22 cellular contexts compared by ENCODE assay signal in the genomic region with DNA sequence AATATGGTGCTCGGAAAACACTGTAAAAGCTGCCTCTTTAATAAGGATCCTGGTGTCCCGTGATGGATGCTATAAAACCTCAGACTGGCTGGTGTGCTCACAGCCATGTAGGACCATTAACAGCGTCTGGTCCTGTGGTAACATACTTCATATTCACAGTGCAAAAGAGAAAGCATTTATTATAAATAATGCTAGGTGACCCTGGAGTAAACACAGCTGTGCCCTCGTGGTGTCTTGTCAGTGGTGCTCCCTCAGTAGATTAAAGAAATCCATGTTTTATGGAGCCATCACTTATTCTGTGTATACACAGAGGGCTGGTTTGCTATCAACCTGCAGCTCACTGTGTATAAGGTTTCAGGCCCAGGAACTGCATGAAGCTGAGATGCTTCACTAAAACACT.
DNase-seq lines count a peak whose midpoint lies in the region; ATAC-seq and TF ChIP-seq lines count a peak whose summit lies in the region.
"Had no signal": no experiment of that assay in that cellular context is flagged by ENCODE, and none has a peak within 500 bp of the region (broad histone marks: within the 10 kb centered on the region; RNA-seq: fewer than 3 reads in every experiment).

No MANE protein-coding gene starts in this region.

- H3K27me3 Mint-ChIP-seq in brain: peaks cover 7% of the 10 kb centered on the region
- H3K27me3 Mint-ChIP-seq in mesothelial cell of epicardium (ENCODE audit: low read depth): no peaks in the 10 kb centered on the region
- H3K27me3 Mint-ChIP-seq: CD4-positive, alpha-beta memory T cell had no signal

- peak overlapping the region; percentile 3; the same call in 1 of the 2 replicates for H3K9ac ChIP-seq in Karpas-422 (ENCODE audit: low read length)
- H3K9ac ChIP-seq: BLaER1 treated with 17β-estradiol and CSF1 and Interleukin-3, amounts not matched to agents 10 nM and 100 nM; GM23248; SK-N-SH had no signal

- H3K4me1 Mint-ChIP-seq in brain (peaks cover 26% of the 10 kb centered on the region), mesothelial cell of epicardium (peaks cover 45% of the 10 kb centered on the region)

- peaks cover 76% of the 10 kb centered on the region for H3K4me1 ChIP-seq in Karpas-422 (ENCODE audit: low read length)

- peak overlapping the region; percentile 17 for H3K4me2 ChIP-seq in Karpas-422 (ENCODE audit: low read depth, low read length, poor library complexity, severe bottlenecking)
- H3K4me2 ChIP-seq: BLaER1 treated with 17β-estradiol and CSF1 and Interleukin-3, amounts not matched to agents 10 nM and 100 nM; PC-9; SK-N-SH had no signal

- no peaks in the 10 kb centered on the region for H3K9me3 ChIP-seq in Karpas-422 (ENCODE audit: low read length)
- H3K9me3 ChIP-seq: BLaER1 treated with 17β-estradiol and CSF1 and Interleukin-3, amounts not matched to agents 10 nM and 100 nM; SK-N-SH had no signal

- TF ChIP-seq CTCF in brain (conservative IDR thresholded peaks at IDR 0.05) (no peak), mesothelial cell of epicardium (IDR thresholded peaks at IDR 0.05; ENCODE audit: unreplicated experiment) (no peak)

- H3K9me3 Mint-ChIP-seq in brain (peaks cover 0 to 3% (median 0%) of the 10 kb centered on the region in 5 experiments), mesothelial cell of epicardium (no peaks in the 10 kb centered on the region)
- H3K9me3 Mint-ChIP-seq: CD4-positive, alpha-beta memory T cell; H9; HFFc6 had no signal

- H3K36me3 Mint-ChIP-seq in brain (no peaks in the 10 kb centered on the region), mesothelial cell of epicardium (no peaks in the 10 kb centered on the region)
- H3K36me3 Mint-ChIP-seq: CD4-positive, alpha-beta memory T cell had no signal

- H3K4me3 ChIP-seq in Karpas-422 (ENCODE audit: low read length): no peak overlapping the region
- H3K4me3 ChIP-seq: BLaER1 treated with 17β-estradiol and CSF1 and Interleukin-3, amounts not matched to agents 10 nM and 100 nM; GM23248; PC-9 had no signal

- ATAC-seq in HG03460 (IDR thresholded peaks at IDR 0.05; ENCODE audit: unreplicated experiment): no peak
- ATAC-seq: HepG2 had no signal

- H3K79me2 ChIP-seq in Karpas-422 (ENCODE audit: low read length): no peaks in the 10 kb centered on the region

- H3K27ac ChIP-seq in Karpas-422 (ENCODE audit: low read length): peak overlapping the region; percentile 97
- H3K27ac ChIP-seq: BLaER1 treated with 17β-estradiol and CSF1 and Interleukin-3, amounts not matched to agents 10 nM and 100 nM; GM23248; HL-60; PC-9; RWPE1 had no signal

- H3K27ac Mint-ChIP-seq in brain (peak overlapping the region in 3 of 5 experiments; percentile 25 to 61 (median 44)), mesothelial cell of epicardium (peak overlapping the region; percentile 59)
- H3K27ac Mint-ChIP-seq: CD4-positive, alpha-beta memory T cell; H9; HFFc6 had no signal

- DNase-seq in Karpas-422 (no peak), NCI-H2227 (lab: John Stamatoyannopoulos, UW; ENCODE audit: unreplicated experiment) (peak; percentile 83), mesothelial cell of epicardium (ENCODE audit: low spot score in 2 of 2, unreplicated experiment in 2 of 2) (no peak), cortex of kidney (lab: John Stamatoyannopoulos, UW) (no peak)
- no peak for DNase-seq in activated CD4-positive, CD25-positive, alpha-beta regulatory T cell (lab: John Stamatoyannopoulos, UW)
- DNase-seq: CD4-positive, alpha-beta memory T cell; GM23248; H9; HFFc6; KBM-7; NCI-H1105; NCI-H1694; NCI-H524; PC-9; SHP77 treated with DMSO at 0.1 percent for 48 hours; SK-N-SH had no signal

- no peaks in the 10 kb centered on the region for H3K27me3 ChIP-seq in Karpas-422 (ENCODE audit: low read length)
- H3K27me3 ChIP-seq: BLaER1 treated with 17β-estradiol and CSF1 and Interleukin-3, amounts not matched to agents 10 nM and 100 nM had no signal

- H2AFZ ChIP-seq in Karpas-422 (ENCODE audit: low read length): peak overlapping the region; percentile 67
- H2AFZ ChIP-seq: GM23248, PC-9 had no signal

- no peak overlapping the region for H3K4me3 Mint-ChIP-seq in brain
- H3K4me3 Mint-ChIP-seq in mesothelial cell of epicardium: no peak overlapping the region
- H3K4me3 Mint-ChIP-seq: H9, HFFc6 had no signal

- H4K20me1 ChIP-seq in Karpas-422 (ENCODE audit: insufficient read depth, low read depth, low read length): no peaks in the 10 kb centered on the region
- H4K20me1 ChIP-seq: BLaER1 treated with 17β-estradiol and CSF1 and Interleukin-3, amounts not matched to agents 10 nM and 100 nM had no signal

- no peaks in the 10 kb centered on the region for H3K9me2 ChIP-seq in Karpas-422 (replicated peaks; ENCODE audit: insufficient read depth, low read length)
- H3K9me2 ChIP-seq: SK-N-SH had no signal

- H3K36me3 ChIP-seq in Karpas-422 (ENCODE audit: insufficient read depth, low read length): no peaks in the 10 kb centered on the region
- H3K36me3 ChIP-seq: BLaER1 treated with 17β-estradiol and CSF1 and Interleukin-3, amounts not matched to agents 10 nM and 100 nM had no signal
